ENCODE assay signal across 8 cellular contexts in genomic region chr19:57849666-57850473, GRCh38. TPM values are rescaled to one million over a fixed set of nuclear protein-coding genes. Genes with fewer than 3 reads are reported as not detected.
DNase-seq lines count a peak whose midpoint lies in the region; TF ChIP-seq lines count a peak whose summit lies in the region.
"Not testable (repeated sequence)": the region's sequence is repeated elsewhere in the genome, so short reads cannot be mapped to it uniquely, and the experiment has no call there.

TSS of gene ZNF587 (plus strand) at chr19:57849859. CDS start at chr19:57850039, 180 bp downstream.

- peak within 1 kb of the TSS; percentile 81 for H3K27ac ChIP-seq in osteoblast (ENCODE audit: low read depth, low read length)
- H3K27ac ChIP-seq in temporal lobe (ENCODE audit: low read depth, low read length): not testable (repeated sequence)

- DNase-seq in GM04503 (ENCODE audit: low read depth) (peak; percentile 42), HFF-Myc (ENCODE audit: extremely low read depth, low read depth) (peak; percentile 70), NAMALWA (ENCODE audit: low spot score) (peak; percentile 96), SKM-1 treated with dmso at 0.1 percent for 144 hours (lab: John Stamatoyannopoulos, UW; ENCODE audit: unreplicated experiment) (peak; percentile 46), head of caudate nucleus (peak; percentile 58 to 90 (median 82)), osteoblast (ENCODE audit: insufficient read length, low spot score, missing footprints) (peak; percentile 65)

- not testable (repeated sequence) for TF ChIP-seq CTCF in HFF-Myc (IDR thresholded peaks at IDR 0.05; ENCODE audit: low read depth, low read length, missing control alignments); osteoblast (IDR thresholded peaks at IDR 0.05; ENCODE audit: extremely low read depth, low read depth, low read length)

- H3K4me3 ChIP-seq in HFF-Myc (replicated peaks; ENCODE audit: low read depth, low read length) (peak within 1 kb of the TSS; percentile 71), osteoblast (ENCODE audit: insufficient read depth, low read length) (peak within 1 kb of the TSS; percentile 89)

- H3K27me3 Mint-ChIP-seq in activated naive CD4-positive, alpha-beta T cell treated with anti-CD3 and anti-CD28 coated beads, Interleukin-2, amount 50 U/mL, for 24 hours: not testable (repeated sequence)

- not testable (repeated sequence) for H3K9me3 ChIP-seq in osteoblast (ENCODE audit: low read depth, low read length)

- H4K20me1 ChIP-seq in osteoblast (ENCODE audit: insufficient read depth, low read length): peaks cover 18% of the 10 kb centered on the region

- not testable (repeated sequence) for H3K4me1 ChIP-seq in osteoblast (ENCODE audit: insufficient read depth, low read length)

- not testable (repeated sequence) for H3K9me3 Mint-ChIP-seq in activated naive CD4-positive, alpha-beta T cell treated with anti-CD3 and anti-CD28 coated beads, Interleukin-2, amount 50 U/mL, for 24 hours

- not testable (repeated sequence) for H3K27me3 ChIP-seq in osteoblast (ENCODE audit: insufficient read depth, low read length)

- H3K36me3 Mint-ChIP-seq in activated naive CD4-positive, alpha-beta T cell treated with anti-CD3 and anti-CD28 coated beads, Interleukin-2, amount 50 U/mL, for 24 hours: peaks cover 26% of the 10 kb centered on the region

- peak within 1 kb of the TSS; percentile 90 for H3K27ac Mint-ChIP-seq in activated naive CD4-positive, alpha-beta T cell treated with anti-CD3 and anti-CD28 coated beads, Interleukin-2, amount 50 U/mL, for 24 hours

- not testable (repeated sequence) for H3K36me3 ChIP-seq in osteoblast (ENCODE audit: insufficient read depth, low read length)

- peaks cover 61% of the 10 kb centered on the region for H3K79me2 ChIP-seq in osteoblast (ENCODE audit: insufficient read depth, low read length)

- intact Hi-C loops in head of caudate nucleus (cut with DNase I): not testable (repeated sequence)

- H3K4me1 Mint-ChIP-seq in activated naive CD4-positive, alpha-beta T cell treated with anti-CD3 and anti-CD28 coated beads, Interleukin-2, amount 50 U/mL, for 24 hours: peaks cover 28% of the 10 kb centered on the region

- peak within 1 kb of the TSS; percentile 88 for H3K4me2 ChIP-seq in osteoblast (ENCODE audit: insufficient read depth, low read length)

- H2AFZ ChIP-seq in osteoblast (ENCODE audit: low read length): not testable (repeated sequence)

- peak within 1 kb of the TSS; percentile 91 for H3K4me3 Mint-ChIP-seq in activated naive CD4-positive, alpha-beta T cell treated with anti-CD3 and anti-CD28 coated beads, Interleukin-2, amount 50 U/mL, for 24 hours

RNA-seq across cellular contexts. Expression of gene ZNF587, which starts in this region (rescaled TPM):
- total RNA-seq in osteoblast (21.8 and 26.4 TPM in 2 replicates), temporal lobe (21.6 TPM)

Comparison
In these comparisons a context has a peak if more than half of its experiments do, and no peak if none do; other contexts are left out.
1. DNase-seq: peak in every context shown above with its lines; median percentile 96 in NAMALWA; 82 in head of caudate nucleus; 70 in HFF-Myc; 65 in osteoblast; 46 in SKM-1 treated with dmso at 0.1 percent for 144 hours; 42 in GM04503.